Comparison of ENCODE assay signal across 19 cellular contexts in the genomic region with DNA sequence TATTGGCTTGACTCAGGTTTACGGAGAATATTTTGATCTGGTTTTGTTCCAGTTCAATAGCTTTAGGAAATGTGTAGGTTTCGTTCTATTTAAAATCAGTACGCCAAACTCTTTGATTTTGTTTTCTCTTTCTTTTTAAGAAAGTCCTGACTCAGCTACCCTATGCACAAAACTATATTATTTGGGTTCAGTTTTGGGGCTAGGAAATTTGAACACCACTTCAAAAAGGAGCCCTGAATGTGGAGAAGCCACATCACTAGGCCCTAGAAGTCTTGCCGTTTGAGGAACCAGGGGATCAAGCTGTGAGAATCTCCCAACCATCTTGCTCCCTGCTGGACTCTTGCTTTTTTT.
DNase-seq lines count a peak whose midpoint lies in the region; ATAC-seq and TF ChIP-seq lines count a peak whose summit lies in the region.
"Had no signal": no experiment of that assay in that cellular context is flagged by ENCODE, and none has a peak within 500 bp of the region (broad histone marks: within the 10 kb centered on the region; RNA-seq: fewer than 3 reads in every experiment).

No MANE protein-coding gene starts in this region.

- no peak overlapping the region for H3K4ac ChIP-seq in mesenchymal stem cell (ENCODE audit: low read depth in 1 of 2, low read length in 2 of 2)

- no peaks in the 10 kb centered on the region for H3K36me3 ChIP-seq in CD4-positive, CD25-positive, alpha-beta regulatory T cell (ENCODE audit: control insufficient read depth, insufficient read depth, low read length)
- no peaks in the 10 kb centered on the region for H3K36me3 ChIP-seq in mesenchymal stem cell (ENCODE audit: control insufficient read depth in 1 of 2, insufficient read depth in 2 of 2, low read depth in 1 of 2, low read length in 2 of 2)
- H3K36me3 ChIP-seq: gastroesophageal sphincter, neural progenitor cell, thoracic aorta had no signal

- H4K8ac ChIP-seq in mesenchymal stem cell (ENCODE audit: low read length): no peak overlapping the region

- no peak for TF ChIP-seq CTCF in GM12865 (IDR thresholded peaks at IDR 0.05; ENCODE audit: insufficient read depth, low read depth, low read length, missing control alignments)
- TF ChIP-seq CTCF in HFFc6 (IDR thresholded peaks at IDR 0.05): no peak

- H3K4me2 ChIP-seq in mesenchymal stem cell (ENCODE audit: low read length, poor library complexity, severe bottlenecking): no peak overlapping the region
- H3K4me2 ChIP-seq: KMS-11, neural progenitor cell, smooth muscle cell had no signal

- H3K36me3 Mint-ChIP-seq in CD4-positive, CD25-positive, alpha-beta regulatory T cell: no peaks in the 10 kb centered on the region
- peaks cover 15 to 47% of the 10 kb centered on the region in 2 donors for H3K36me3 Mint-ChIP-seq in activated naive CD4-positive, alpha-beta T cell treated with anti-CD3 and anti-CD28 coated beads, Interleukin-2, amount 50 U/mL, for 72 hours
- H3K36me3 Mint-ChIP-seq in natural killer cell treated with Interleukin-12 subunit alpha and Interleukin-12 subunit beta and Interleukin-15 and Interleukin-18, amount 100 ng/mL, for 72 hours: peaks cover 15% of the 10 kb centered on the region
- peaks cover under 1% of the 10 kb centered on the region for H3K36me3 Mint-ChIP-seq in HFFc6 (ENCODE audit: low read depth)

- H4K91ac ChIP-seq in mesenchymal stem cell (ENCODE audit: low read length): no peak overlapping the region

- H3K9ac ChIP-seq in mesenchymal stem cell (ENCODE audit: low read length): no peak overlapping the region
- H3K9ac ChIP-seq: KMS-11, neural progenitor cell had no signal

- no peaks in the 10 kb centered on the region for H3K4me1 ChIP-seq in CD4-positive, CD25-positive, alpha-beta regulatory T cell (ENCODE audit: control insufficient read depth, insufficient read depth, low read length, poor library complexity, severe bottlenecking)
- no peaks in the 10 kb centered on the region for H3K4me1 ChIP-seq in mesenchymal stem cell (ENCODE audit: control insufficient read depth, insufficient read depth, low read depth, low read length)
- H3K4me1 ChIP-seq: gastroesophageal sphincter, neural progenitor cell had no signal

- H2AK5ac ChIP-seq in mesenchymal stem cell (ENCODE audit: low read length, severe bottlenecking): no peak overlapping the region

- H2BK12ac ChIP-seq in mesenchymal stem cell (ENCODE audit: low read length in 2 of 2): no peak overlapping the region

- no peak overlapping the region for H2AFZ ChIP-seq in mesenchymal stem cell (ENCODE audit: low read depth, low read length)
- H2AFZ ChIP-seq: neural progenitor cell had no signal

- H3K14ac ChIP-seq in mesenchymal stem cell (ENCODE audit: low read length in 2 of 2): no peak overlapping the region

- peak overlapping the region; percentile 41 to 83 (median 46) for H3K27ac Mint-ChIP-seq in CD4-positive, CD25-positive, alpha-beta regulatory T cell
- peak overlapping the region; percentile 66 to 82 for H3K27ac Mint-ChIP-seq in activated naive CD4-positive, alpha-beta T cell treated with anti-CD3 and anti-CD28 coated beads, Interleukin-2, amount 50 U/mL, for 72 hours
- no peak overlapping the region for H3K27ac Mint-ChIP-seq in natural killer cell treated with Interleukin-12 subunit alpha and Interleukin-12 subunit beta and Interleukin-15 and Interleukin-18, amount 100 ng/mL, for 72 hours
- H3K27ac Mint-ChIP-seq in HFFc6: no peak overlapping the region
- H3K27ac Mint-ChIP-seq: neural progenitor cell had no signal

- no peak overlapping the region for H2BK120ac ChIP-seq in mesenchymal stem cell (ENCODE audit: low read depth, low read length)

- no peak overlapping the region for H3K23ac ChIP-seq in mesenchymal stem cell (ENCODE audit: low read length in 2 of 2)

- peak overlapping the region in 3 of 4 donors; percentile 2 to 23 (median 15) for H3K4me3 Mint-ChIP-seq in CD4-positive, CD25-positive, alpha-beta regulatory T cell
- H3K4me3 Mint-ChIP-seq in natural killer cell treated with Interleukin-12 subunit alpha and Interleukin-12 subunit beta and Interleukin-15 and Interleukin-18, amount 100 ng/mL, for 72 hours: no peak overlapping the region
- H3K4me3 Mint-ChIP-seq in HFFc6: no peak overlapping the region
- H3K4me3 Mint-ChIP-seq: neural progenitor cell had no signal

- peaks cover 0 to 11% (median 4%) of the 10 kb centered on the region in 7 donors for H3K9me3 Mint-ChIP-seq in CD4-positive, CD25-positive, alpha-beta regulatory T cell
- peaks cover 6 to 33% of the 10 kb centered on the region in 2 donors for H3K9me3 Mint-ChIP-seq in activated naive CD4-positive, alpha-beta T cell treated with anti-CD3 and anti-CD28 coated beads, Interleukin-2, amount 50 U/mL, for 72 hours
- H3K9me3 Mint-ChIP-seq in natural killer cell treated with Interleukin-12 subunit alpha and Interleukin-12 subunit beta and Interleukin-15 and Interleukin-18, amount 100 ng/mL, for 72 hours: peaks cover 3% of the 10 kb centered on the region
- H3K9me3 Mint-ChIP-seq in HFFc6: no peaks in the 10 kb centered on the region; the same call in none of the 2 replicates

- no peaks in the 10 kb centered on the region for H3K79me1 ChIP-seq in mesenchymal stem cell (replicated peaks; ENCODE audit: low read length, poor library complexity, severe bottlenecking)

- H3K27me3 Mint-ChIP-seq in CD4-positive, CD25-positive, alpha-beta regulatory T cell: peaks cover 7% of the 10 kb centered on the region
- peaks cover 18 to 27% of the 10 kb centered on the region in 2 donors for H3K27me3 Mint-ChIP-seq in natural killer cell treated with Interleukin-12 subunit alpha and Interleukin-12 subunit beta and Interleukin-15 and Interleukin-18, amount 100 ng/mL, for 72 hours
- peaks cover 3% of the 10 kb centered on the region; the same call in 1 of the 2 replicates for H3K27me3 Mint-ChIP-seq in HFFc6 (ENCODE audit: insufficient read depth)

- DNase-seq in CD4-positive, CD25-positive, alpha-beta regulatory T cell: peak in 1 of 3 donors; percentile 14
- no peak for DNase-seq in GM12865 (ENCODE audit: low read depth)
- DNase-seq in activated naive CD4-positive, alpha-beta T cell treated with anti-CD3 and anti-CD28 coated beads, Interleukin-2, amount 50 U/mL, for 72 hours (ENCODE audit: low spot score in 2 of 2): no peak
- no peak for DNase-seq in natural killer cell treated with Interleukin-12 subunit alpha and Interleukin-12 subunit beta and Interleukin-15 and Interleukin-18, amount 100 ng/mL, for 72 hours (ENCODE audit: low spot score)
- DNase-seq in mesenchymal stem cell: no peak
- no peak for DNase-seq in DMS114 treated with DMSO at 0.1 percent for 48 hours (lab: John Stamatoyannopoulos, UW; ENCODE audit: unreplicated experiment)
- DNase-seq in HFFc6: no peak
- DNase-seq: caudate nucleus, left cardiac atrium, NCI-H1092, NCI-H2081, SHP77 treated with DMSO at 0.1 percent for 48 hours had no signal

- H3K9me3 ChIP-seq in CD4-positive, CD25-positive, alpha-beta regulatory T cell (ENCODE audit: control insufficient read depth in 2 of 2, low read length in 2 of 2): peaks cover 0 to 2% of the 10 kb centered on the region in 2 experiments
- H3K9me3 ChIP-seq in mesenchymal stem cell (ENCODE audit: control insufficient read depth, low read length): no peaks in the 10 kb centered on the region

- no peak overlapping the region for H2BK5ac ChIP-seq in mesenchymal stem cell (ENCODE audit: low read depth, low read length, poor library complexity, severe bottlenecking)

- 91% methylated on average over 2 of the region's 4 CpGs for WGBS in mesenchymal stem cell

- H3K18ac ChIP-seq in mesenchymal stem cell (ENCODE audit: low read depth in 1 of 2, low read length in 2 of 2): no peak overlapping the region

- peaks cover 9 to 26% (median 16%) of the 10 kb centered on the region in 4 donors for H3K4me1 Mint-ChIP-seq in CD4-positive, CD25-positive, alpha-beta regulatory T cell
- H3K4me1 Mint-ChIP-seq in natural killer cell treated with Interleukin-12 subunit alpha and Interleukin-12 subunit beta and Interleukin-15 and Interleukin-18, amount 100 ng/mL, for 72 hours (ENCODE audit: low read depth in 2 of 2): peaks cover 16 to 25% of the 10 kb centered on the region in 2 donors
- peaks cover 38% of the 10 kb centered on the region for H3K4me1 Mint-ChIP-seq in HFFc6 (ENCODE audit: low read depth)
- H3K4me1 Mint-ChIP-seq: neural progenitor cell had no signal

- no peaks in the 10 kb centered on the region for H3K27me3 ChIP-seq in CD4-positive, CD25-positive, alpha-beta regulatory T cell (ENCODE audit: control insufficient read depth, insufficient read depth, low read length)
- H3K27me3 ChIP-seq in mesenchymal stem cell (ENCODE audit: control insufficient read depth in 1 of 2, insufficient read depth in 1 of 2, low read length in 2 of 2): no peaks in the 10 kb centered on the region
- H3K27me3 ChIP-seq: gastroesophageal sphincter, neural progenitor cell had no signal

- no peak overlapping the region for H3K27ac ChIP-seq in CD4-positive, CD25-positive, alpha-beta regulatory T cell (ENCODE audit: insufficient read depth, low read length, poor library complexity, severe bottlenecking)
- H3K27ac ChIP-seq in mesenchymal stem cell (ENCODE audit: low read length, poor library complexity, severe bottlenecking): no peak overlapping the region
- H3K27ac ChIP-seq: gastroesophageal sphincter, KMS-11, neural progenitor cell, thoracic aorta had no signal

- peak overlapping the region; percentile 43 for H3K4me3 ChIP-seq in CD4-positive, CD25-positive, alpha-beta regulatory T cell (ENCODE audit: low read depth, low read length)
- H3K4me3 ChIP-seq in GM12865 (ENCODE audit: low read depth, low read length) (peak overlapping the region; percentile 36), mesenchymal stem cell (ENCODE audit: insufficient read depth in 1 of 2, low read depth in 1 of 2, low read length in 2 of 2) (no peak overlapping the region)
- H3K4me3 ChIP-seq: gastroesophageal sphincter, neural progenitor cell, smooth muscle cell, thoracic aorta had no signal

- H2BK15ac ChIP-seq in mesenchymal stem cell (ENCODE audit: low read depth, poor library complexity, severe bottlenecking): no peak overlapping the region

- no peak for ATAC-seq in CD4-positive, CD25-positive, alpha-beta regulatory T cell (ENCODE audit: low read depth in 2 of 2)
- peak; percentile 30 for ATAC-seq in HG03432 (IDR thresholded peaks at IDR 0.05; ENCODE audit: unreplicated experiment)
- peak; percentile 45 to 63 for ATAC-seq in activated naive CD4-positive, alpha-beta T cell treated with anti-CD3 and anti-CD28 coated beads, Interleukin-2, amount 50 U/mL, for 72 hours
- no peak for ATAC-seq in natural killer cell treated with Interleukin-12 subunit alpha and Interleukin-12 subunit beta and Interleukin-15 and Interleukin-18, amount 100 ng/mL, for 72 hours
- ATAC-seq: esophagus mucosa, gastroesophageal sphincter, left cardiac atrium had no signal

Comparison
In these comparisons a context has a peak if more than half of its experiments do, and no peak if none do; other contexts are left out.
1. ATAC-seq: peak in HG03432 (single experiment) and activated naive CD4-positive, alpha-beta T cell treated with anti-CD3 and anti-CD28 coated beads, Interleukin-2, amount 50 U/mL, for 72 hours (2 of 2); none in CD4-positive, CD25-positive, alpha-beta regulatory T cell (0 of 2) and natural killer cell treated with Interleukin-12 subunit alpha and Interleukin-12 subunit beta and Interleukin-15 and Interleukin-18, amount 100 ng/mL, for 72 hours (0 of 2).
2. H3K4me3 ChIP-seq: peak in CD4-positive, CD25-positive, alpha-beta regulatory T cell (single experiment) and GM12865 (single experiment); none in mesenchymal stem cell (0 of 2).
3. H3K27ac Mint-ChIP-seq: peak in CD4-positive, CD25-positive, alpha-beta regulatory T cell (3 of 3) and activated naive CD4-positive, alpha-beta T cell treated with anti-CD3 and anti-CD28 coated beads, Interleukin-2, amount 50 U/mL, for 72 hours (2 of 2); none in natural killer cell treated with Interleukin-12 subunit alpha and Interleukin-12 subunit beta and Interleukin-15 and Interleukin-18, amount 100 ng/mL, for 72 hours (0 of 2) and HFFc6 (single experiment).
4. H3K4me3 Mint-ChIP-seq: peak in CD4-positive, CD25-positive, alpha-beta regulatory T cell (3 of 4); none in natural killer cell treated with Interleukin-12 subunit alpha and Interleukin-12 subunit beta and Interleukin-15 and Interleukin-18, amount 100 ng/mL, for 72 hours (single experiment) and HFFc6 (single experiment).